ENCODE assay signal across 8 cellular contexts in the genomic region with DNA sequence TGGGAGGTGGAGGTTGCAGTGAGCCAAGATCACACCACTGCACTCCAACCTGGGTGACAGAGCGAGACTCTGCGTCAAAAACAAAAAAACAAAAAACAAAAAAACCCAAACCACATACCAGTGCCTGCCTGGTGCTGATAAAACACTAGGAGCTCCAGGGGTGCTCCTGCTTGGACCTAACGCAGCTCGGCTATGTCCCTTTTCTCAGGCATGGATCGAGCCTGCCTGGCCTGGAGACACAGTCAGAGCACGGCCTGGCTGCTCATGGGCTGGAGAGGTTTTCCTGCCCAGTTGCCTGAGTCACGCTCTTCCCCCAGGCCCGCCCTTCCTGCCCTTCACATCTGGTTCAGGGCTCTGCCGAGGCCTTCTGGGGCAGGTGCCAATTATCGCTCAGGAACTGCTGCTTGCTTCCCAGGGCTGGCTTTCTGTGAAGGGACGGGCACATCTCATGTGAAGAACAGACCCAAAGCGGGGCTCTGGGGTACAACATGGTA. TPM values are rescaled to one million over a fixed set of nuclear protein-coding genes. Genes with fewer than 3 reads are reported as not detected.
DNase-seq lines count a peak whose midpoint lies in the region; ATAC-seq, FAIRE-seq and TF ChIP-seq lines count a peak whose summit lies in the region.

No MANE protein-coding gene starts in this region.

- TF ChIP-seq CTCF in AG04449 (IDR thresholded peaks at IDR 0.05; ENCODE audit: insufficient read depth, low read length, missing control alignments) (no peak), bronchial epithelial cell (IDR thresholded peaks at IDR 0.05; ENCODE audit: insufficient read depth, low read length, severe bottlenecking) (no peak), lung (IDR thresholded peaks at IDR 0.05; ENCODE audit: control extremely low read depth, extremely low read depth) (no peak)

- H3K36me3 ChIP-seq in MG63 (no peaks in the 10 kb centered on the region), bronchial epithelial cell (ENCODE audit: control insufficient read depth, insufficient read depth, low read length) (no peaks in the 10 kb centered on the region), lung (ENCODE audit: control insufficient read depth in 2 of 2, insufficient read depth in 2 of 2, low read length in 2 of 2) (no peaks in the 10 kb centered on the region)

- ATAC-seq in lung (ENCODE audit: insufficient read depth, low FRiP score) (peak; percentile 95), GM19395 (IDR thresholded peaks at IDR 0.05; ENCODE audit: unreplicated experiment) (no peak)

- peaks cover 0 to 10% of the 10 kb centered on the region in 2 donors for H3K4me1 ChIP-seq in lung (ENCODE audit: control insufficient read depth in 2 of 2, insufficient read depth in 2 of 2, low read length in 2 of 2)

- 15 to 27% methylated on average over 12 of the region's 12 CpGs for WGBS in lung, 2 donors

- H3K9me3 ChIP-seq in MG63: no peaks in the 10 kb centered on the region
- H3K9me3 ChIP-seq in lung (ENCODE audit: control insufficient read depth in 2 of 2, insufficient read depth in 1 of 2, low read length in 1 of 2): no peaks in the 10 kb centered on the region

- POLR2A ChIA-PET in AG04449 (lab: Yijun Ruan, JAX): no interaction called here

- DNase-seq in AG04449 (ENCODE audit: low read depth, low spot score) (peak; percentile 16), MG63 (peak; percentile 96), bronchial epithelial cell (ENCODE audit: low read depth) (peak; percentile 77), lung (ENCODE audit: low spot score) (peak; percentile 84), DMS114 treated with DMSO at 0.1 percent for 48 hours (lab: John Stamatoyannopoulos, UW; ENCODE audit: unreplicated experiment) (no peak)
- DNase-seq in stimulated activated CD4-positive, alpha-beta T cell treated with anti-CD3 and anti-CD28 coated beads, Interleukin-4, amount 100 ng/mL, for 4 hours: no peak
- DNase-seq in activated naive CD4-positive, alpha-beta T cell treated with Interleukin-2 at 50 U/mL for 16 hours: no peak

- peak overlapping the region; percentile 50 to 72 for H3K27ac ChIP-seq in lung (ENCODE audit: low read depth in 1 of 2, low read length in 1 of 2)

- FAIRE-seq in bronchial epithelial cell (lab: Jason Lieb, UNC): no peak

- CTCF ChIA-PET in AG04449 (lab: Yijun Ruan, JAX): interaction anchor here (0.9 to 1.0 kb wide), 2 partner anchors 29 to 68 kb away, joined by 3 to 4 read pairs; no protein-coding TSS in a partner anchor

- no peaks in the 10 kb centered on the region for H3K27me3 ChIP-seq in MG63
- H3K27me3 ChIP-seq in bronchial epithelial cell (ENCODE audit: control insufficient read depth, insufficient read depth, low read length): no peaks in the 10 kb centered on the region
- no peaks in the 10 kb centered on the region for H3K27me3 ChIP-seq in lung (ENCODE audit: control insufficient read depth, insufficient read depth)

- no peak overlapping the region for H3K4me3 ChIP-seq in AG04449 (ENCODE audit: low read depth, low read length)
- no peak overlapping the region for H3K4me3 ChIP-seq in MG63
- H3K4me3 ChIP-seq in bronchial epithelial cell (ENCODE audit: low read depth, low read length): no peak overlapping the region
- no peak overlapping the region for H3K4me3 ChIP-seq in lung

RNA-seq across cellular contexts. Expression of a gene that starts 12.6 kb away (rescaled TPM):
- not detected in 2 replicates for total RNA-seq in MG63 (2014; rRNA removed; shearing (Covaris generic); ENCODE audit: low replicate concordance)
- total RNA-seq in bronchial epithelial cell (under 0.01 TPM in 1 of 2 replicates, not detected in the other), lung (1 to 10 TPM in 1 of 2 donors, under 1 TPM in 1; 0.12 to 2.2 TPM)
- under 1 TPM; 0.14 TPM for polyA plus RNA-seq in lung

Comparison
In these comparisons a context has a peak if more than half of its experiments do, and no peak if none do; other contexts are left out.
1. DNase-seq: peak in AG04449 (single experiment), MG63 (single experiment), bronchial epithelial cell (single experiment) and lung (single experiment); none in stimulated activated CD4-positive, alpha-beta T cell treated with anti-CD3 and anti-CD28 coated beads, Interleukin-4, amount 100 ng/mL, for 4 hours (0 of 2), activated naive CD4-positive, alpha-beta T cell treated with Interleukin-2 at 50 U/mL for 16 hours (single experiment) and DMS114 treated with DMSO at 0.1 percent for 48 hours (single experiment).